Comparison of ENCODE assay signal across 9 cellular contexts in genomic region chr3:70716832-70717231, GRCh38.
DNase-seq lines count a peak whose midpoint lies in the region; TF ChIP-seq lines count a peak whose summit lies in the region.
"Had no signal": no experiment of that assay in that cellular context is flagged by ENCODE, and none has a peak within 500 bp of the region (broad histone marks: within the 10 kb centered on the region; RNA-seq: fewer than 3 reads in every experiment).

No MANE protein-coding gene starts in this region.

- no peaks in the 10 kb centered on the region for H3K36me3 ChIP-seq in cardiac muscle cell
- no peaks in the 10 kb centered on the region for H3K36me3 ChIP-seq in sigmoid colon
- no peaks in the 10 kb centered on the region for H3K36me3 ChIP-seq in neural progenitor cell
- H3K36me3 ChIP-seq in H7 (replicated peaks; ENCODE audit: control insufficient read depth, insufficient read depth, low read length): no peaks in the 10 kb centered on the region

- H4K20me1 ChIP-seq in neural progenitor cell (ENCODE audit: low read depth): no peaks in the 10 kb centered on the region

- no peaks in the 10 kb centered on the region for H3K27me3 Mint-ChIP-seq in neural progenitor cell (ENCODE audit: insufficient read depth, low read depth)

- H3F3A ChIP-seq in neural progenitor cell (ENCODE audit: low read depth): no peaks in the 10 kb centered on the region

- DNase-seq in H4 (ENCODE audit: low spot score) (peak; percentile 9), UCSD-AML1 (lab: John Stamatoyannopoulos, UW; ENCODE audit: unreplicated experiment) (peak; percentile 28), cardiac muscle cell (ENCODE audit: low read depth in 1 of 2, low spot score in 1 of 2) (peak in 1 of 2 donors; percentile 71), sigmoid colon (peak; percentile 72), GM13977 (ENCODE audit: low spot score) (no peak), OCI-M2 (lab: John Stamatoyannopoulos, UW; ENCODE audit: unreplicated experiment) (no peak), neural progenitor cell (ENCODE audit: low spot score) (no peak), H7 (no peak)
- DNase-seq: stimulated activated CD8-positive, alpha-beta memory T cell treated with anti-CD3 and anti-CD28 coated beads, Interleukin-4, amount 100 ng/mL, for 48 hours had no signal

- H3K27me3 ChIP-seq in cardiac muscle cell: no peaks in the 10 kb centered on the region
- no peaks in the 10 kb centered on the region for H3K27me3 ChIP-seq in sigmoid colon
- no peaks in the 10 kb centered on the region for H3K27me3 ChIP-seq in neural progenitor cell
- no peaks in the 10 kb centered on the region for H3K27me3 ChIP-seq in H7 (ENCODE audit: control insufficient read depth, insufficient read depth, low read length)

- peaks cover 2% of the 10 kb centered on the region for H3K36me3 Mint-ChIP-seq in neural progenitor cell

- H3K27ac Mint-ChIP-seq in neural progenitor cell: no peak overlapping the region

- H3K9me3 ChIP-seq in cardiac muscle cell (ENCODE audit: low read depth): no peaks in the 10 kb centered on the region
- peaks cover 0 to 19% (median 1%) of the 10 kb centered on the region in 4 donors for H3K9me3 ChIP-seq in sigmoid colon
- H3K9me3 ChIP-seq in neural progenitor cell (ENCODE audit: low read depth): peaks cover 6% of the 10 kb centered on the region

- WGBS in sigmoid colon, 2 donors: 21 to 24% methylated on average over 4 of the region's 4 CpGs

- H3K4me2 ChIP-seq in neural progenitor cell: no peak overlapping the region

- H3K9me3 Mint-ChIP-seq in neural progenitor cell: peaks cover 18% of the 10 kb centered on the region

- TF ChIP-seq CTCF in cardiac muscle cell (IDR thresholded peaks at IDR 0.05; ENCODE audit: low read depth, low read length): peak; percentile 56
- TF ChIP-seq CTCF in sigmoid colon (IDR thresholded peaks at IDR 0.05): peak in 3 of 4 experiments; percentile 22 to 40 (median 23)
- no peak for TF ChIP-seq CTCF in GM13977 (IDR thresholded peaks at IDR 0.05; ENCODE audit: extremely low read depth, insufficient read depth, missing control alignments)
- no peak for TF ChIP-seq CTCF in neural progenitor cell (IDR thresholded peaks at IDR 0.05)

- no peaks in the 10 kb centered on the region for H3K4me1 Mint-ChIP-seq in neural progenitor cell

- H3K4me1 ChIP-seq in cardiac muscle cell (ENCODE audit: low read depth) (no peaks in the 10 kb centered on the region), sigmoid colon (peaks cover 0 to 7% (median 2%) of the 10 kb centered on the region in 4 donors), neural progenitor cell (no peaks in the 10 kb centered on the region)

- intact Hi-C loops in sigmoid colon (cut with DNase I): loop anchor here (5.0 kb wide), 2 partner anchors 585 to 870 kb away; no protein-coding TSS in a partner anchor

- no peak overlapping the region for H3K27ac ChIP-seq in cardiac muscle cell
- no peak overlapping the region for H3K27ac ChIP-seq in sigmoid colon
- H3K27ac ChIP-seq in neural progenitor cell: no peak overlapping the region

- TF ChIP-seq EP300 in sigmoid colon (IDR thresholded peaks at IDR 0.05): peak in 1 of 4 donors; percentile 58

- TF ChIP-seq POLR2A in sigmoid colon (IDR thresholded peaks at IDR 0.05): no peak

- H3K9ac ChIP-seq in neural progenitor cell: no peak overlapping the region

- H3K4me3 ChIP-seq in cardiac muscle cell (no peak overlapping the region), sigmoid colon (no peak overlapping the region), neural progenitor cell (no peak overlapping the region), H7 (ENCODE audit: insufficient read depth, low read depth, low read length) (no peak overlapping the region)

- H2AFZ ChIP-seq in neural progenitor cell (replicated peaks): no peak overlapping the region

- H3K79me2 ChIP-seq in neural progenitor cell (ENCODE audit: low read depth): no peaks in the 10 kb centered on the region

- no peak overlapping the region for H3K4me3 Mint-ChIP-seq in neural progenitor cell

- in situ Hi-C loops in GM13977 (cut with MboI; ENCODE audit: low pct_unique_long_range_greater_than_20kb, low sequenced_read_pairs, unreplicated experiment): no loop called here

Comparison
In these comparisons a context has a peak if more than half of its experiments do, and no peak if none do; other contexts are left out.
1. DNase-seq: peak in H4 (single experiment), UCSD-AML1 (single experiment) and sigmoid colon (single experiment); none in GM13977 (single experiment), OCI-M2 (single experiment), neural progenitor cell (single experiment) and H7 (single experiment).
2. CTCF ChIP-seq: peak in cardiac muscle cell (single experiment) and sigmoid colon (3 of 4); none in GM13977 (single experiment) and neural progenitor cell (single experiment).